In genomic region chr7:112531675-112532074, GRCh38 we compare ENCODE assay signal across 26 cellular contexts. TPM values are rescaled to one million over a fixed set of nuclear protein-coding genes. Genes with fewer than 3 reads are reported as not detected.
"Had no signal": no experiment of that assay in that cellular context is flagged by ENCODE, and none has a peak within 500 bp of the region (broad histone marks: within the 10 kb centered on the region; RNA-seq: fewer than 3 reads in every experiment).

No MANE protein-coding gene starts in this region.

- H3K4me3 ChIP-seq: colonic mucosa, esophagus muscularis mucosa, gastroesophageal sphincter, heart left ventricle, hepatocyte, lower lobe of right lung had no signal

- H3K27me3 ChIP-seq: colonic mucosa, esophagus muscularis mucosa, gastroesophageal sphincter, heart left ventricle had no signal

- H3K36me3 Mint-ChIP-seq: immature natural killer cell had no signal

- ATAC-seq: effector memory CD8-positive, alpha-beta T cell; foreskin keratinocyte; gastroesophageal sphincter; heart left ventricle; left colon; left lobe of liver; left ventricle myocardium superior; lower lobe of right lung; naive thymus-derived CD4-positive, alpha-beta T cell had no signal

- H3K79me2 ChIP-seq: hepatocyte had no signal

- H3K4me1 ChIP-seq: colonic mucosa, esophagus muscularis mucosa, foreskin keratinocyte, gastroesophageal sphincter, lower lobe of right lung had no signal

- H3K27ac Mint-ChIP-seq: dendritic cell treated with granulocyte-macrophage colony-stimulating factor and Interleukin-4, amounts not matched to agents 40 ng/mL and 50 ng/mL, for 4 days; effector memory CD8-positive, alpha-beta T cell; endodermal cell; immature natural killer cell; naive thymus-derived CD4-positive, alpha-beta T cell had no signal

- H3K36me3 ChIP-seq: colonic mucosa, esophagus muscularis mucosa, gastroesophageal sphincter, heart left ventricle, lower lobe of right lung had no signal

- FAIRE-seq: endometrium, endothelial cell of umbilical vein had no signal

- H3K9me3 ChIP-seq: colonic mucosa, esophagus muscularis mucosa, lower lobe of right lung had no signal

- DNase-seq: colonic mucosa; cortex of kidney; effector CD8-positive, alpha-beta T cell; effector memory CD8-positive, alpha-beta T cell; endodermal cell; foreskin keratinocyte; heart left ventricle; hypothalamus; immature natural killer cell; islet precursor cell; kidney; kidney glomerular epithelial cell; left colon; left ventricle myocardium superior; lower lobe of right lung; mesendoderm; midbrain; naive thymus-derived CD4-positive, alpha-beta T cell had no signal

- H2AFZ ChIP-seq: hepatocyte had no signal

- H3K4me2 ChIP-seq: hepatocyte had no signal

- H3K4me3 Mint-ChIP-seq: dendritic cell treated with granulocyte-macrophage colony-stimulating factor and Interleukin-4, amounts not matched to agents 40 ng/mL and 50 ng/mL, for 4 days; effector memory CD8-positive, alpha-beta T cell; endodermal cell; immature natural killer cell; naive thymus-derived CD4-positive, alpha-beta T cell had no signal

- H3K4me1 Mint-ChIP-seq: endodermal cell; immature natural killer cell; naive thymus-derived CD4-positive, alpha-beta T cell had no signal

- H3K27ac ChIP-seq: colonic mucosa, esophagus muscularis mucosa, foreskin keratinocyte, gastroesophageal sphincter, heart left ventricle, hepatocyte, lower lobe of right lung had no signal

RNA-seq across cellular contexts. Expression of gene LSMEM1, which starts 50.9 kb away (rescaled TPM):
- total RNA-seq: epithelial cell of proximal tubule had no signal
